Comparison of ENCODE assay signal across 24 cellular contexts in the genomic region with DNA sequence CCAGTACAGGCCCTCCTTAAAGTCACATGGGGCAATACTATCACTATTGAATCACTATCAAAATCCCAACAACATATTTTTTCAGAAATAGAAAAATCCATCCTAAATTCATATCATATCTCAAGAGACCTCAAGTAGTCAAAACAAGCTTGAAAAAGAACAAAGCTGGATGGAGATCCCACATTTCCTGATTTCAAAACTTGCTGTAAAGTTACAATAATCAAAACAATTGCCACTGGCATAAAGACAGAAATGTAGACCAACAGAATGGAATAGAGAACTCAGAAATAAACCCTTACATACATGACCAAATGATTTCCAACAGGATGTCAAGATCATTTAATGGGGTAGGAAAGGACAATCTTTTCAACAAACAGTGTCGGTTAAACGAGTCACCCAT.
"Had no signal": no experiment of that assay in that cellular context is flagged by ENCODE, and none has a peak within 500 bp of the region (broad histone marks: within the 10 kb centered on the region; RNA-seq: fewer than 3 reads in every experiment).

No MANE protein-coding gene starts in this region.

- H3K4me1 ChIP-seq: uterus had no signal

- H3K4me3 ChIP-seq: left ventricle myocardium inferior, lung, neural progenitor cell, right atrium auricular region, right lobe of liver, smooth muscle cell, tibial nerve, uterus had no signal

- H3K27me3 ChIP-seq: neural progenitor cell, neutrophil, right atrium auricular region, right lobe of liver, tibial nerve, uterus had no signal

- H3K27ac ChIP-seq: left ventricle myocardium inferior, neural progenitor cell, neutrophil, parathyroid adenoma, right lobe of liver, tibial nerve, uterus had no signal

- H3K36me3 ChIP-seq: left ventricle myocardium inferior, neural progenitor cell, neutrophil, right atrium auricular region, right lobe of liver, tibial nerve, uterus had no signal

- ATAC-seq: natural killer cell; right lobe of liver; stimulated activated memory B cell treated with anti-CD40 and anti-IgM and Interleukin-4, amounts not matched to agents 10 μg/mL and 1 μg/mL and 100 μg/mL, for 72 hours; stimulated activated naive CD8-positive, alpha-beta T cell treated with anti-CD3 and anti-CD28 coated beads, Interleukin-15, amount 100 ng/mL, for 72 hours had no signal

- DNase-seq: islet precursor cell; left ventricle myocardium inferior; mesendoderm; naive B cell; natural killer cell; nephron progenitor cell; occipital lobe; right lobe of liver; stimulated activated CD4-positive, alpha-beta T cell treated with anti-CD3 and anti-CD28 coated beads, Interleukin-1b, Interleukin-23, amount 100 ng/mL, for 48 hours; stimulated activated CD4-positive, alpha-beta T cell treated with anti-CD3 and anti-CD28 coated beads, Interleukin-2, amount 100 ng/mL, for 48 hours; stimulated activated CD4-positive, alpha-beta T cell treated with anti-CD3 and anti-CD28 coated beads, Interleukin-4, amount 100 ng/mL, for 4 hours; stimulated activated CD8-positive, alpha-beta memory T cell treated with anti-CD3 and anti-CD28 coated beads, Interleukin-4, amount 100 ng/mL, for 48 hours; stimulated activated naive CD4-positive, alpha-beta T cell treated with Interleukin-2 at 50 U/mL for 16 hours; stimulated activated naive CD8-positive, alpha-beta T cell treated with anti-CD3 and anti-CD28 coated beads, Interleukin-15, amount 100 ng/mL, for 72 hours; substantia nigra; uterus had no signal

- H3K9me3 ChIP-seq: left ventricle myocardium inferior, neutrophil, right atrium auricular region, right lobe of liver, tibial nerve, uterus had no signal
